Comparison of ENCODE assay signal across 8 cellular contexts in the genomic region with DNA sequence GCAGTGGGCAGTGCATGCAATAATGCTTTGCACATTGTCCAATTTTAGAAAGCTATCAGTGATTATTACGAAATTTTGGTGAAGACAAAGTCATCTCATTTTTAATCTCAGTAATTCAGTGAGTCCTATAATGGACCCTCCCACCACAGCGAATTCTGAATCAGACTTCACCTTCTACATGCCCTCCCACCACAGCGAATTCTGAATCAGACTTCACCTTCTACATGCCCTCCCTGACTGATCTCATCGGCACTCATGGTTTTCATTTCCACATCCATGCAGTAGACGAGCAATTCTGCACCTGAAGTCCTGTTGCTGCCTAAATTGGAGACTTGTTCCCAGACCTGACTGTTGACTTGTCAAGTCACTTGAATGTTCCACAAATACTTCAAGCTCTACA.
"Had no signal": no experiment of that assay in that cellular context is flagged by ENCODE, and none has a peak within 500 bp of the region (broad histone marks: within the 10 kb centered on the region; RNA-seq: fewer than 3 reads in every experiment).

No MANE protein-coding gene starts in this region.

- H3K27ac Mint-ChIP-seq: IgD-negative memory B cell had no signal

- H3K4me3 ChIP-seq: K562 had no signal

- H3K4me1 Mint-ChIP-seq: IgD-negative memory B cell had no signal

- H3K27me3 Mint-ChIP-seq: IgD-negative memory B cell had no signal

- FAIRE-seq: HepG2, HTR-8/SVneo, K562 had no signal

- H3K4me3 Mint-ChIP-seq: IgD-negative memory B cell had no signal

- ATAC-seq: HepG2, K562 had no signal

- DNase-seq: IMR-90, KBM-7, KG1 had no signal

- H3K27ac ChIP-seq: HL-60 had no signal

- H3K9me3 Mint-ChIP-seq: IgD-negative memory B cell had no signal

- H3K36me3 Mint-ChIP-seq: IgD-negative memory B cell had no signal
